Comparison of ENCODE assay signal across 16 cellular contexts in genomic region chr7:110718514-110719205, GRCh38.
DNase-seq lines count a peak whose midpoint lies in the region; ATAC-seq and TF ChIP-seq lines count a peak whose summit lies in the region.
"Had no signal": no experiment of that assay in that cellular context is flagged by ENCODE, and none has a peak within 500 bp of the region (broad histone marks: within the 10 kb centered on the region; RNA-seq: fewer than 3 reads in every experiment).

No MANE protein-coding gene starts in this region.

- H3K27ac ChIP-seq in SK-N-SH (ENCODE audit: low read depth in 2 of 2, low read length in 1 of 2), result no peak overlapping the region
- H3K27ac ChIP-seq in HUES64 (ENCODE audit: low read depth, low read length), result peak overlapping the region; percentile 66; the same call in 1 of the 2 replicates
- H3K27ac ChIP-seq: C4-2B, PC-9, SJSA1 had no signal

- no peaks in the 10 kb centered on the region for H3K27me3 ChIP-seq in SK-N-SH (ENCODE audit: insufficient read depth)
- H3K27me3 ChIP-seq in HUES64 (ENCODE audit: insufficient read depth, low read length), result no peaks in the 10 kb centered on the region
- H3K27me3 ChIP-seq: SJSA1 had no signal

- H3F3A ChIP-seq in SK-N-SH (replicated peaks; ENCODE audit: insufficient read depth), result no peaks in the 10 kb centered on the region

- no peak overlapping the region for H3K4me3 Mint-ChIP-seq in progenitor cell of endocrine pancreas (ENCODE audit: low read depth)

- no peaks in the 10 kb centered on the region for H3K79me2 ChIP-seq in SK-N-SH (ENCODE audit: insufficient read depth)

- TF ChIP-seq CTCF in SK-N-SH (IDR thresholded peaks at IDR 0.05) (no peak), progenitor cell of endocrine pancreas (IDR thresholded peaks at IDR 0.05; ENCODE audit: unreplicated experiment) (no peak)

- H3K4me2 ChIP-seq in SK-N-SH, result no peak overlapping the region
- H3K4me2 ChIP-seq: PC-9 had no signal

- no peaks in the 10 kb centered on the region for H3K4me1 ChIP-seq in SK-N-SH (ENCODE audit: control insufficient read depth in 1 of 2, insufficient read depth in 2 of 2, low read depth in 1 of 2, low read length in 1 of 2)
- H3K4me1 ChIP-seq in HUES64 (ENCODE audit: insufficient read depth, low read length), result peaks cover 48% of the 10 kb centered on the region
- H3K4me1 ChIP-seq: SJSA1 had no signal

- peaks cover 17% of the 10 kb centered on the region for H3K9me3 Mint-ChIP-seq in progenitor cell of endocrine pancreas (ENCODE audit: low read depth)

- POLR2A ChIA-PET in SK-N-SH (lab: Yijun Ruan, JAX), result no interaction called here

- CTCF ChIA-PET in SK-N-SH (lab: Yijun Ruan, JAX), result interaction anchor here (1.5 to 1.7 kb wide), 2 partner anchors 13 to 21 kb away, joined by 3 to 6 read pairs; no protein-coding TSS in a partner anchor

- DNase-seq in SK-N-SH (no peak), iPS DF 19.7 (ENCODE audit: low read depth, low spot score) (peak; percentile 88), progenitor cell of endocrine pancreas (ENCODE audit: low spot score, unreplicated experiment) (no peak)
- DNase-seq: KG1, NCI-H1417 treated with DMSO at 0.1 percent for 48 hours, NCI-H2029 treated with DMSO at 0.1 percent for 48 hours, NCI-H524 treated with DMSO at 0.1 percent for 48 hours, PC-9 had no signal

- TF ChIP-seq EP300 in SK-N-SH (IDR thresholded peaks at IDR 0.05; ENCODE audit: borderline replicate concordance in 1 of 2, low read depth in 1 of 2, low read length in 1 of 2), result no peak

- peaks cover 3% of the 10 kb centered on the region for H3K4me1 Mint-ChIP-seq in progenitor cell of endocrine pancreas (ENCODE audit: low read depth)

- H3K4me3 ChIP-seq in SK-N-SH (ENCODE audit: low read depth in 2 of 2, low read length in 1 of 2) (no peak overlapping the region), HUES64 (ENCODE audit: low read length) (no peak overlapping the region)
- H3K4me3 ChIP-seq: PC-9, SJSA1 had no signal

- H3K9me3 ChIP-seq in SK-N-SH, result no peaks in the 10 kb centered on the region
- no peaks in the 10 kb centered on the region for H3K9me3 ChIP-seq in HUES64 (ENCODE audit: insufficient read depth, low read depth, low read length)
- H3K9me3 ChIP-seq: SJSA1 had no signal

- H3K9ac ChIP-seq in SK-N-SH (no peak overlapping the region), HUES64 (ENCODE audit: low read depth, low read length) (no peak overlapping the region)

- peak; percentile 15; the same call in 1 of the 2 replicates for TF ChIP-seq RAD21 in SK-N-SH (IDR thresholded peaks at IDR 0.05; ENCODE audit: low read length)

- H3K27me3 Mint-ChIP-seq in progenitor cell of endocrine pancreas, result no peaks in the 10 kb centered on the region

- 52% methylated on average over 3 of the region's 3 CpGs for WGBS in SK-N-SH (ENCODE audit: low lambda C conversion rate)
- 33% methylated on average over 3 of the region's 3 CpGs for WGBS in HUES64

- H2AFZ ChIP-seq in SK-N-SH (ENCODE audit: low read depth), result no peak overlapping the region
- H2AFZ ChIP-seq: PC-9 had no signal

- ATAC-seq in SK-N-SH treated with all-trans-retinoic acid at 6 μM for 48 hours, result no peak
- ATAC-seq in GM18873 (IDR thresholded peaks at IDR 0.05; ENCODE audit: low FRiP score, unreplicated experiment), result no peak
- ATAC-seq in GM19395 (IDR thresholded peaks at IDR 0.05; ENCODE audit: unreplicated experiment), result no peak
- ATAC-seq in HG03565 (IDR thresholded peaks at IDR 0.05; ENCODE audit: unreplicated experiment), result no peak
- ATAC-seq: HepG2 had no signal

- H3K36me3 Mint-ChIP-seq in progenitor cell of endocrine pancreas (ENCODE audit: insufficient read depth), result peaks cover 1% of the 10 kb centered on the region

- H3K27ac Mint-ChIP-seq in progenitor cell of endocrine pancreas, result peak overlapping the region; percentile 15

- H3K9me2 ChIP-seq in SK-N-SH, result no peaks in the 10 kb centered on the region

- no peaks in the 10 kb centered on the region for H4K20me1 ChIP-seq in SK-N-SH (ENCODE audit: insufficient read depth)

- H3K36me3 ChIP-seq in SK-N-SH (replicated peaks in 1 of 2; ENCODE audit: control insufficient read depth in 1 of 2, insufficient read depth in 2 of 2, low read length in 1 of 2), result no peaks in the 10 kb centered on the region
- H3K36me3 ChIP-seq in HUES64 (ENCODE audit: insufficient read depth, low read length), result no peaks in the 10 kb centered on the region
- H3K36me3 ChIP-seq: SJSA1 had no signal

TF ChIP-seq in SK-N-SH, 30 proteins besides CTCF, POLR2A, EP300 and RAD21:
- TF ChIP-seq SIN3A (IDR thresholded peaks at IDR 0.05; ENCODE audit: borderline replicate concordance, low read depth, low read length) (no peak), USF1 (IDR thresholded peaks at IDR 0.05; ENCODE audit: borderline replicate concordance, low read depth) (no peak), ELF1 (IDR thresholded peaks at IDR 0.05) (no peak), NFIC (IDR thresholded peaks at IDR 0.05; ENCODE audit: borderline replicate concordance) (no peak)

TF ChIP-seq in SK-N-SH treated with all-trans-retinoic acid at 6 μM for 48 hours, 23 proteins besides CTCF, POLR2A, EP300 and RAD21:
- TF ChIP-seq TOX (CRISPR knock-in tag; IDR thresholded peaks at IDR 0.05; ENCODE audit: borderline replicate concordance) (no peak), ZFP3 (CRISPR knock-in tag; IDR thresholded peaks at IDR 0.05) (no peak), ARNTL (CRISPR knock-in tag; IDR thresholded peaks at IDR 0.05; ENCODE audit: borderline replicate concordance, low read depth) (no peak), PPARA (CRISPR knock-in tag; IDR thresholded peaks at IDR 0.05; ENCODE audit: borderline replicate concordance) (no peak), TSHZ2 (CRISPR knock-in tag; IDR thresholded peaks at IDR 0.05) (no peak), CREB5 (CRISPR knock-in tag; IDR thresholded peaks at IDR 0.05; ENCODE audit: low read depth) (no peak)
